Comparison of ENCODE assay signal across 11 cellular contexts in genomic region chr4:73086095-73086869, GRCh38. TPM values are rescaled to one million over a fixed set of nuclear protein-coding genes. Genes with fewer than 3 reads are reported as not detected.
A peak's percentile ranks its signal among the peaks of the same experiment; 100 is the strongest.
DNase-seq lines count a peak whose midpoint lies in the region; ATAC-seq and TF ChIP-seq lines count a peak whose summit lies in the region.
"Had no signal": no experiment of that assay in that cellular context is flagged by ENCODE, and none has a peak within 500 bp of the region (broad histone marks: within the 10 kb centered on the region; RNA-seq: fewer than 3 reads in every experiment).

No MANE protein-coding gene starts in this region.

- peaks cover 31 to 41% of the 10 kb centered on the region in 2 donors for H3K36me3 Mint-ChIP-seq in CD4-positive, alpha-beta memory T cell
- H3K36me3 Mint-ChIP-seq in activated naive CD8-positive, alpha-beta T cell treated with anti-CD3 and anti-CD28 coated beads for 36 hours, result peaks cover 29% of the 10 kb centered on the region

- H4K91ac ChIP-seq in mesenchymal stem cell (ENCODE audit: low read length), result no peak overlapping the region

- H3K4me1 ChIP-seq in CD4-positive, alpha-beta memory T cell (ENCODE audit: insufficient read depth, low read length), result no peaks in the 10 kb centered on the region
- H3K4me1 ChIP-seq in mesenchymal stem cell (ENCODE audit: control insufficient read depth, insufficient read depth, low read depth, low read length), result no peaks in the 10 kb centered on the region
- no peaks in the 10 kb centered on the region for H3K4me1 ChIP-seq in PC-3 (ENCODE audit: insufficient read depth, low read length)

- H2AFZ ChIP-seq in mesenchymal stem cell (ENCODE audit: low read depth, low read length), result no peak overlapping the region
- H2AFZ ChIP-seq in PC-3 (ENCODE audit: low read length), result no peak overlapping the region

- CTCF ChIA-PET in CD4-positive, alpha-beta memory T cell (lab: Charles Lee; ENCODE audit: partially characterized antibody), result no interaction called here
- CTCF ChIA-PET in PC-3 (lab: Charles Lee), result no interaction called here

- H3K79me1 ChIP-seq in mesenchymal stem cell (replicated peaks; ENCODE audit: low read length, poor library complexity, severe bottlenecking), result peaks cover 22% of the 10 kb centered on the region

- WGBS in mesenchymal stem cell, result 83% methylated on average over 2 of the region's 6 CpGs

- no peak overlapping the region for H3K14ac ChIP-seq in mesenchymal stem cell (ENCODE audit: low read length in 2 of 2)

- peak overlapping the region; percentile 70 to 78 (median 74) for H3K4me3 Mint-ChIP-seq in CD4-positive, alpha-beta memory T cell
- H3K4me3 Mint-ChIP-seq in activated naive CD8-positive, alpha-beta T cell treated with anti-CD3 and anti-CD28 coated beads for 36 hours, result peak overlapping the region; percentile 40

- DNase-seq in CD4-positive, alpha-beta memory T cell, result peak in 3 of 5 donors; percentile 7 to 19 (median 15)
- DNase-seq in activated naive CD8-positive, alpha-beta T cell treated with anti-CD3 and anti-CD28 coated beads for 36 hours, result no peak
- DNase-seq in mesenchymal stem cell (peak; percentile 20), mesenteric fat pad (ENCODE audit: low spot score) (no peak), hippocampal formation (lab: John Stamatoyannopoulos, UW) (no peak), PC-3 (no peak)
- DNase-seq: effector CD8-positive, alpha-beta T cell; HCEC 1CT; left ventricle myocardium superior; NCI-H2029 had no signal

- no TSS peak for BruUV-seq in PC-3 (replicated peaks; lab: Mats Ljungman, UMichigan)

- peaks cover 5 to 12% (median 8%) of the 10 kb centered on the region in 4 donors for H3K4me1 Mint-ChIP-seq in CD4-positive, alpha-beta memory T cell
- H3K4me1 Mint-ChIP-seq in activated naive CD8-positive, alpha-beta T cell treated with anti-CD3 and anti-CD28 coated beads for 36 hours, result peaks cover 14% of the 10 kb centered on the region

- no peak overlapping the region for H2BK12ac ChIP-seq in mesenchymal stem cell (ENCODE audit: low read length in 2 of 2)

- no peak overlapping the region for H3K4ac ChIP-seq in mesenchymal stem cell (ENCODE audit: low read depth in 1 of 2, low read length in 2 of 2)

- H2BK5ac ChIP-seq in mesenchymal stem cell (ENCODE audit: low read depth, low read length, poor library complexity, severe bottlenecking), result no peak overlapping the region

- no peak overlapping the region for H2BK120ac ChIP-seq in mesenchymal stem cell (ENCODE audit: low read depth, low read length)

- ATAC-seq in GM18858 (IDR thresholded peaks at IDR 0.05; ENCODE audit: unreplicated experiment) (peak; percentile 40), PC-3 (no peak)
- ATAC-seq: left ventricle myocardium superior had no signal

- peaks cover 21% of the 10 kb centered on the region; the same call in 1 of the 2 replicates for H3K79me2 ChIP-seq in PC-3 (ENCODE audit: low read length)

- peak overlapping the region; percentile 46 for H3K27ac ChIP-seq in CD4-positive, alpha-beta memory T cell (ENCODE audit: low read depth, low read length)
- H3K27ac ChIP-seq in mesenchymal stem cell (ENCODE audit: low read length, poor library complexity, severe bottlenecking) (no peak overlapping the region), PC-3 (ENCODE audit: low read length) (no peak overlapping the region)

- H3K9ac ChIP-seq in mesenchymal stem cell (ENCODE audit: low read length), result peak overlapping the region; percentile 61
- H3K9ac ChIP-seq in PC-3 (ENCODE audit: low read length), result no peak overlapping the region

- H3K9me3 Mint-ChIP-seq in CD4-positive, alpha-beta memory T cell, result no peaks in the 10 kb centered on the region
- H3K9me3 Mint-ChIP-seq in activated naive CD8-positive, alpha-beta T cell treated with anti-CD3 and anti-CD28 coated beads for 36 hours, result peaks cover 2% of the 10 kb centered on the region

- no peaks in the 10 kb centered on the region for H3K27me3 ChIP-seq in CD4-positive, alpha-beta memory T cell (ENCODE audit: insufficient read depth, low read length)
- H3K27me3 ChIP-seq in mesenchymal stem cell (ENCODE audit: control insufficient read depth in 1 of 2, insufficient read depth in 1 of 2, low read length in 2 of 2) (no peaks in the 10 kb centered on the region), PC-3 (ENCODE audit: low read length) (no peaks in the 10 kb centered on the region)

- H3K36me3 ChIP-seq in CD4-positive, alpha-beta memory T cell (ENCODE audit: insufficient read depth, low read length), result peaks cover 10% of the 10 kb centered on the region
- H3K36me3 ChIP-seq in mesenchymal stem cell (ENCODE audit: control insufficient read depth in 1 of 2, insufficient read depth in 2 of 2, low read depth in 1 of 2, low read length in 2 of 2), result peaks cover 15 to 75% of the 10 kb centered on the region in 2 experiments
- H3K36me3 ChIP-seq in PC-3 (ENCODE audit: low read depth, low read length), result peaks cover 36% of the 10 kb centered on the region

- no peaks in the 10 kb centered on the region for H3K9me3 ChIP-seq in CD4-positive, alpha-beta memory T cell (ENCODE audit: control insufficient read depth in 1 of 2, low read length in 2 of 2)
- H3K9me3 ChIP-seq in mesenchymal stem cell (ENCODE audit: control insufficient read depth, low read length), result no peaks in the 10 kb centered on the region
- H3K9me3 ChIP-seq in PC-3 (ENCODE audit: low read length), result no peaks in the 10 kb centered on the region

- H3K23ac ChIP-seq in mesenchymal stem cell (ENCODE audit: low read length in 2 of 2), result no peak overlapping the region

- POLR2A ChIA-PET in CD4-positive, alpha-beta memory T cell (lab: Charles Lee; ENCODE audit: partially characterized antibody), result interaction anchor here (1.5 kb wide), 1 partner anchor 16 kb away, joined by 6 read pairs; no protein-coding TSS in a partner anchor
- POLR2A ChIA-PET in PC-3 (lab: Charles Lee; ENCODE audit: unreplicated experiment), result no interaction called here

- H4K8ac ChIP-seq in mesenchymal stem cell (ENCODE audit: low read length), result no peak overlapping the region

- no peaks in the 10 kb centered on the region for H3K27me3 Mint-ChIP-seq in CD4-positive, alpha-beta memory T cell
- no peaks in the 10 kb centered on the region for H3K27me3 Mint-ChIP-seq in activated naive CD8-positive, alpha-beta T cell treated with anti-CD3 and anti-CD28 coated beads for 36 hours

- no peaks in the 10 kb centered on the region for H3F3A ChIP-seq in PC-3 (ENCODE audit: low read length, unreplicated experiment)

- H3K4me3 ChIP-seq in CD4-positive, alpha-beta memory T cell (ENCODE audit: low read length in 2 of 2), result no peak overlapping the region
- H3K4me3 ChIP-seq in mesenchymal stem cell (ENCODE audit: insufficient read depth in 1 of 2, low read depth in 1 of 2, low read length in 2 of 2), result no peak overlapping the region
- no peak overlapping the region for H3K4me3 ChIP-seq in PC-3 (ENCODE audit: low read length)

- no peak overlapping the region for H3K4me2 ChIP-seq in mesenchymal stem cell (ENCODE audit: low read length, poor library complexity, severe bottlenecking)
- H3K4me2 ChIP-seq in PC-3 (ENCODE audit: low read length), result no peak overlapping the region

- H3K27ac Mint-ChIP-seq in CD4-positive, alpha-beta memory T cell, result peak overlapping the region in 6 of 7 donors; percentile 68 to 87 (median 82)
- no peak overlapping the region for H3K27ac Mint-ChIP-seq in activated naive CD8-positive, alpha-beta T cell treated with anti-CD3 and anti-CD28 coated beads for 36 hours

- no peak overlapping the region for H2BK15ac ChIP-seq in mesenchymal stem cell (ENCODE audit: low read depth, poor library complexity, severe bottlenecking)

- intact Hi-C loops in CD4-positive, alpha-beta memory T cell (cut with micrococcal nuclease), result loop anchor here (2.0 kb wide), 1 partner anchor 17 kb away; the partner anchor contains the start of gene COX18
- intact Hi-C loops in PC-3 (cut with micrococcal nuclease), result no loop called here

- H3K18ac ChIP-seq in mesenchymal stem cell (ENCODE audit: low read depth in 1 of 2, low read length in 2 of 2), result no peak overlapping the region

- no peaks in the 10 kb centered on the region for H4K20me1 ChIP-seq in PC-3 (ENCODE audit: low read length)

- no peaks in the 10 kb centered on the region for H3K9me2 ChIP-seq in PC-3 (replicated peaks; ENCODE audit: low read length)

- no peak overlapping the region for H2AK5ac ChIP-seq in mesenchymal stem cell (ENCODE audit: low read length, severe bottlenecking)

- TF ChIP-seq CTCF in PC-3 (conservative IDR thresholded peaks at IDR 0.05; ENCODE audit: low read depth, low read length), result no peak

RNA-seq across cellular contexts. Expression of gene COX18, which starts 16.8 kb away (rescaled TPM):
- total RNA-seq in CD4-positive, alpha-beta memory T cell, result 10 to 100 TPM; 14.4 to 14.6 TPM
- 1 to 10 TPM; 4.4 to 5.3 TPM for polyA plus RNA-seq in CD4-positive, alpha-beta memory T cell
- total RNA-seq in activated naive CD8-positive, alpha-beta T cell treated with anti-CD3 and anti-CD28 coated beads for 36 hours, result 10 to 100 TPM; 22.7 to 24.5 TPM
- 9.6 TPM for polyA plus RNA-seq in mesenchymal stem cell (2013, experiment 1 of 2)
- polyA plus RNA-seq in mesenchymal stem cell (2013, experiment 2 of 2), result 9.2 TPM
- total RNA-seq in mesenteric fat pad (11.7 TPM), PC-3 (2014; rRNA removed) (32.8 and 40.0 TPM in 2 replicates)

Comparison
In these comparisons a context has a peak if more than half of its experiments do, and no peak if none do; other contexts are left out.
1. DNase-seq: peak in CD4-positive, alpha-beta memory T cell (3 of 5) and mesenchymal stem cell (single experiment); none in activated naive CD8-positive, alpha-beta T cell treated with anti-CD3 and anti-CD28 coated beads for 36 hours (single experiment), mesenteric fat pad (single experiment), hippocampal formation (0 of 2) and PC-3 (single experiment).